1 cellular context compared by ENCODE assay signal in the genomic region with DNA sequence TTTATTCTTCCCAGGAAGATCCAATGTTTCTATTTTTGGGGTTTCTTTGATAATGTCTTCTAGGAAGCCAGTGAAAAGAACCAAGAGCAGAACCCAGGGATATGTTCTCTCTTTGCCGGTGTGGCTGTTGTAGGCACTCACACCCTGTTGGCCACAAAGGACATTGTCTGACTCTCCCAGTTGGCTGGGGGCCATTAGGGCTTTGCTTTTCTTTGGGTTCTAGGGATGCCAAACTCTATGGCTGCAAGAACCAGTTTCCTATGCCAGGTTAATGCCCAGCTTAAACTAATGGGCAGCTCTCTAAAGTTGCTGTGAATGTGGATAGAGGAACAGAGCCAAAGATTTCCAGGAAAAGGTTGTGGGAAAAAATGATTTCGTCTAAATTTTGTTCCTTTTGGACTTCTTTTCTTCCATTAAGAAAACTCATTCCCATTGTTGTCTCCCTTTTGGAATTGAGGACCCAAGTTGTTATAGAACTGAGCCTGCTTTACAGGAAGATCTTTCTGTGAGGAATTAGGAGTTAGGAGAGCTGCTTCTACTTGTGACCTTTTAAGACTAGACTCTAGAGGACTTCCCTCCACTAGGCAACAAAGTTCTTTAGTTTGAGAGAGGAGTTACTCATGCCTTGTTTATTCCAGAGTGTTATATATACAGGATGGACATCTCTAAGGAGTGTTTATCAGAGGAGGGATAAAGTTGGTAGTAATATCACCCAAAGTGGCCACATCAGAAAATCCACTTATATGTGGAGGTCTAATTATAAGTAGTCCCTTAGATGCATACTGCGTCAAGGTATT.
TF ChIP-seq lines count a peak whose summit lies in the region.

No MANE protein-coding gene starts in this region.

TF ChIP-seq in WTC11, 78 proteins besides CTCF, POLR2A, EP300 and RAD21 (continued from another document):
- TF ChIP-seq, protein P1, sequence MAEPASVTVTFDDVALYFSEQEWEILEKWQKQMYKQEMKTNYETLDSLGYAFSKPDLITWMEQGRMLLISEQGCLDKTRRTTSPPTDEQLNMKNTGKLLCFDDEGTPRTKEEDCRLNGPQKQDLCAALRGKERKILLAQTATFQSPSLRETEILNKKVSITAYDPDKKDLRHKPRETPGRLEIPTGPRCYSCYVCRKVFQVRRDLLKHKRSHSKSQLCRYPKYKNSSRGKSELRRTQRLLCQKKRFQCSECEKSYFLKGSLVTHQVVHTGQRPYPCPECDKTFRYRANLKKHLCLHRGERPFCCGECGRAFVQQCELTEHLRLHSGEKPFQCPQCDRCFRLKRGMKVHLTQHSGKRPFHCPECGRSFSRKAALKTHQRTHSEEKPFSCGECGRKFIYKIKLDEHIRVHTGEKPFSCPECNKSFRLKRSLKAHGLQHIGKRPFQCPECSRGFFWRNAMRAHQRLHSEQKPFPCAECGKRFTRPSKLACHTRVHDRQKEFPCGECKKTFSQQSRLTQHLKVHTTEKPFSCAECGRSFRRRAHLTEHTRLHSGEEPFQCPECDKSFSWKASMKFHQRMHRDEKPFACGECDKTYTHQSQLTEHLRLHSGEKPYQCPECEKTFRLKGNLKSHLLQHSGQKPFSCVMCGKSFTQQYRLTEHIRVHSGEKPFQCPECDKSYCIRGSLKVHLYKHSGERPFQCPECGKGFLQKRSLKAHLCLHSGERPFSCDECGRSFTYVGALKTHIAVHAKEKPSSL (CRISPR knock-in tag; conservative IDR thresholded peaks at IDR 0.05): no peak
- TF ChIP-seq, protein P2, sequence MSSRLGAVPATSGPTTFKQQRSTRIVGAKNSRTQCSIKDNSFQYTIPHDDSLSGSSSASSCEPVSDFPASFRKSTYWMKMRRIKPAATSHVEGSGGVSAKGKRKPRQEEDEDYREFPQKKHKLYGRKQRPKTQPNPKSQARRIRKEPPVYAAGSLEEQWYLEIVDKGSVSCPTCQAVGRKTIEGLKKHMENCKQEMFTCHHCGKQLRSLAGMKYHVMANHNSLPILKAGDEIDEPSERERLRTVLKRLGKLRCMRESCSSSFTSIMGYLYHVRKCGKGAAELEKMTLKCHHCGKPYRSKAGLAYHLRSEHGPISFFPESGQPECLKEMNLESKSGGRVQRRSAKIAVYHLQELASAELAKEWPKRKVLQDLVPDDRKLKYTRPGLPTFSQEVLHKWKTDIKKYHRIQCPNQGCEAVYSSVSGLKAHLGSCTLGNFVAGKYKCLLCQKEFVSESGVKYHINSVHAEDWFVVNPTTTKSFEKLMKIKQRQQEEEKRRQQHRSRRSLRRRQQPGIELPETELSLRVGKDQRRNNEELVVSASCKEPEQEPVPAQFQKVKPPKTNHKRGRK (CRISPR knock-in tag; IDR thresholded peaks at IDR 0.05; ENCODE audit: borderline replicate concordance): no peak
- TF ChIP-seq, protein P3, sequence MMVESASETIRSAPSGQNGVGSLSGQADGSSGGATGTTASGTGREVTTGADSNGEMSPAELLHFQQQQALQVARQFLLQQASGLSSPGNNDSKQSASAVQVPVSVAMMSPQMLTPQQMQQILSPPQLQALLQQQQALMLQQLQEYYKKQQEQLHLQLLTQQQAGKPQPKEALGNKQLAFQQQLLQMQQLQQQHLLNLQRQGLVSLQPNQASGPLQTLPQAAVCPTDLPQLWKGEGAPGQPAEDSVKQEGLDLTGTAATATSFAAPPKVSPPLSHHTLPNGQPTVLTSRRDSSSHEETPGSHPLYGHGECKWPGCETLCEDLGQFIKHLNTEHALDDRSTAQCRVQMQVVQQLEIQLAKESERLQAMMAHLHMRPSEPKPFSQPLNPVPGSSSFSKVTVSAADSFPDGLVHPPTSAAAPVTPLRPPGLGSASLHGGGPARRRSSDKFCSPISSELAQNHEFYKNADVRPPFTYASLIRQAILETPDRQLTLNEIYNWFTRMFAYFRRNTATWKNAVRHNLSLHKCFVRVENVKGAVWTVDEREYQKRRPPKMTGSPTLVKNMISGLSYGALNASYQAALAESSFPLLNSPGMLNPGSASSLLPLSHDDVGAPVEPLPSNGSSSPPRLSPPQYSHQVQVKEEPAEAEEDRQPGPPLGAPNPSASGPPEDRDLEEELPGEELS (CRISPR knock-in tag; IDR thresholded peaks at IDR 0.05): no peak
- no peak for TF ChIP-seq ZNF232 (CRISPR knock-in tag; IDR thresholded peaks at IDR 0.05)
- TF ChIP-seq E2F5 (CRISPR knock-in tag; IDR thresholded peaks at IDR 0.05): no peak
- TF ChIP-seq ATF3 (CRISPR knock-in tag; conservative IDR thresholded peaks at IDR 0.05): no peak
- TF ChIP-seq ELF4 (CRISPR knock-in tag; IDR thresholded peaks at IDR 0.05; ENCODE audit: low read depth): no peak
- no peak for TF ChIP-seq ATF1 (CRISPR knock-in tag; IDR thresholded peaks at IDR 0.05)
